Comparison of ENCODE assay signal across 8 cellular contexts in the genomic region with DNA sequence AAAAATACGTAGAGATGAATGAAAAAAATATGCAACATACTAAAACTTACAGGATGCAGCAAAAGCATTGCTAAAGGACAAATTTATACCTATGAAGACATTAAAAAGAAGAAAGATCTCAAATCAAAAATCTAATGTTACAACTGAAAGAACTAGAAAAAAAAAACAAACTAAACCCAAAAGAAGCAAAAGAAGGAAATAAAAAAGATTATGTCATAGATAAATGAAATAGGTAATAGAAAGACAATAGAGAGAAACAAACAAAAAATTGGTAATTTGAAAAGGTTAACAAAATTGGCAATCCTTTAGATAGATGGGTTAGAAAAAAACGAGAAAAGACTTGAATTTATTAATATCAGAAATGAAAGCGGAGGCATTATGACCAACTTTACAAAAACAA.
"Had no signal": no experiment of that assay in that cellular context is flagged by ENCODE, and none has a peak within 500 bp of the region (broad histone marks: within the 10 kb centered on the region; RNA-seq: fewer than 3 reads in every experiment).

No MANE protein-coding gene starts in this region.

- DNase-seq: GM23248, GOT3, H7, IMR-90 had no signal

- H2AFZ ChIP-seq: GM23248 had no signal

- H3K9ac ChIP-seq: GM23248 had no signal

- H3K36me3 ChIP-seq: HAP-1 had no signal

- H3K27ac ChIP-seq: GM23248, HL-60 had no signal

- H3K4me1 ChIP-seq: HAP-1 had no signal

- ATAC-seq: HCT116, K562 had no signal

- FAIRE-seq: K562 had no signal

- H3K4me3 ChIP-seq: GM23248, HAP-1, K562 had no signal

- H3K9me3 ChIP-seq: HAP-1 had no signal
